1 cellular context compared by ENCODE assay signal in genomic region chr6:151155095-151155494, GRCh38.
TF ChIP-seq lines count a peak whose summit lies in the region.

No MANE protein-coding gene starts in this region.

TF ChIP-seq in HEK293, 187 proteins besides CTCF, POLR2A, EP300 and RAD21 (continued from another document):
- TF ChIP-seq PBX3 (CRISPR knock-in tag; IDR thresholded peaks at IDR 0.05) (no peak), ZSCAN23 (tag by site-specific recombination; IDR thresholded peaks at IDR 0.05) (no peak), ZNF121 (tag by site-specific recombination; IDR thresholded peaks at IDR 0.05) (peak; percentile 80), ZNF366 (tag by site-specific recombination; conservative IDR thresholded peaks at IDR 0.05) (peak; percentile 51; the same call in 1 of the 2 replicates), ZNF777 (tag by site-specific recombination; IDR thresholded peaks at IDR 0.05; ENCODE audit: borderline replicate concordance) (no peak), SCRT2 (tag by site-specific recombination; IDR thresholded peaks at IDR 0.05) (no peak), ZNF529 (tag by site-specific recombination; IDR thresholded peaks at IDR 0.05; ENCODE audit: insufficient replicate concordance) (no peak)
